In the genomic region with DNA sequence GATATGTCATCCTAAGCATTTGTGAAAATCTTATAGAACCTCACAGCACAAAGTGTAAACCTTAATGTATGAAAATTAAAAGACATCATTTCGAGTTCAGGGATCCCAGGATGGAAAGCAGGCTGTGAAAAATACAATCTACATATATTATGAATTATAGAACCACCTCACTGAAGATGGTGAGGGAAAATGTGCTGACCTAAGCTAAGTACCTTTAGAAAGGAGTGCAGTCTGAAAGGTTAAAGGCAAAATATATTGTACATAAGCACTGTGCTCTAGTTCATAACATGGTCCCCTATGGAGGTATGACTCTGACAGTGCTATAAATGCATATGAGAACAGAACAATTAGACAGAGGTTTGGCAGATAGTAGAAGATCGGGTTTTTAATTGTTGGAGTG, we compare ENCODE assay signal across 9 cellular contexts.
"Had no signal": no experiment of that assay in that cellular context is flagged by ENCODE, and none has a peak within 500 bp of the region (broad histone marks: within the 10 kb centered on the region; RNA-seq: fewer than 3 reads in every experiment).

No MANE protein-coding gene starts in this region.

- H3K27ac ChIP-seq: GM23248, KMS-11 had no signal

- H3K9me3 Mint-ChIP-seq: H9 had no signal

- FAIRE-seq: H54, HTR-8/SVneo had no signal

- H3K4me3 ChIP-seq: GM23248 had no signal

- H2AFZ ChIP-seq: GM23248 had no signal

- H3K4me3 Mint-ChIP-seq: H9 had no signal

- H3K4me2 ChIP-seq: KMS-11 had no signal

- DNase-seq: GM23248, GOT3, H9, HCEC 1CT, Karpas-422, KBM-7 had no signal

- H3K9ac ChIP-seq: GM23248, KMS-11 had no signal
